ENCODE assay signal across 9 cellular contexts in genomic region chr16:19583665-19584300, GRCh38. TPM values are rescaled to one million over a fixed set of nuclear protein-coding genes. Genes with fewer than 3 reads are reported as not detected.
DNase-seq lines count a peak whose midpoint lies in the region; ATAC-seq and TF ChIP-seq lines count a peak whose summit lies in the region.
"Had no signal": no experiment of that assay in that cellular context is flagged by ENCODE, and none has a peak within 500 bp of the region (broad histone marks: within the 10 kb centered on the region; RNA-seq: fewer than 3 reads in every experiment).

No MANE protein-coding gene starts in this region.

- 58 to 64% methylated on average over 5 of the region's 5 CpGs for WGBS in lung, 2 donors

- H3K27ac Mint-ChIP-seq in Calu3 (ENCODE audit: unreplicated experiment) (no peak overlapping the region), type B pancreatic cell (no peak overlapping the region), immature natural killer cell (no peak overlapping the region)
- H3K27ac Mint-ChIP-seq: T-helper 1 cell treated with Interleukin-12 subunit alpha and Interleukin-12 subunit beta and Interleukin-4 antibody, amounts not matched to agents 30 μg/mL and 1 μg/mL, for 36 hours had no signal

- H3K4me1 Mint-ChIP-seq in Calu3 (ENCODE audit: low read depth, unreplicated experiment), result peaks cover 8% of the 10 kb centered on the region
- no peaks in the 10 kb centered on the region for H3K4me1 Mint-ChIP-seq in type B pancreatic cell (ENCODE audit: unreplicated experiment)
- H3K4me1 Mint-ChIP-seq in immature natural killer cell, result no peaks in the 10 kb centered on the region

- peak; percentile 61 for DNase-seq in Calu3
- DNase-seq in HEK293T (ENCODE audit: extremely low spot score), result peak; percentile 41
- no peak for DNase-seq in Panc1 (ENCODE audit: low read depth, low spot score)
- peak in 6 of 61 donors; percentile 6 to 31 (median 11) for DNase-seq in caudate nucleus (lab: John Stamatoyannopoulos, UW)
- no peak for DNase-seq in lung (ENCODE audit: low spot score)
- DNase-seq in type B pancreatic cell (ENCODE audit: extremely low spot score, unreplicated experiment), result no peak
- DNase-seq in immature natural killer cell, result no peak

- intact Hi-C loops in Calu3 (cut with micrococcal nuclease; ENCODE audit: unreplicated experiment) (loop anchor here (2.0 to 5.0 kb wide), 3 partner anchors 25 to 804 kb away; no protein-coding TSS in a partner anchor), Panc1 (cut with micrococcal nuclease; ENCODE audit: unreplicated experiment) (no loop called here)

- H3K4me1 ChIP-seq in Panc1 (ENCODE audit: control insufficient read depth, insufficient read depth, low read length) (no peaks in the 10 kb centered on the region), lung (ENCODE audit: control insufficient read depth in 2 of 2, insufficient read depth in 2 of 2, low read length in 2 of 2) (no peaks in the 10 kb centered on the region)

- in situ Hi-C loops in Panc1 (cut with HindIII; ENCODE audit: low pct_unique_long_range_greater_than_20kb, low sequenced_read_pairs), result no loop called here

- H3K4me3 Mint-ChIP-seq in Calu3 (ENCODE audit: low read depth, unreplicated experiment) (no peak overlapping the region), type B pancreatic cell (no peak overlapping the region), immature natural killer cell (no peak overlapping the region)
- H3K4me3 Mint-ChIP-seq: T-helper 1 cell treated with Interleukin-12 subunit alpha and Interleukin-12 subunit beta and Interleukin-4 antibody, amounts not matched to agents 30 μg/mL and 1 μg/mL, for 36 hours had no signal

- H3K9me3 ChIP-seq in Panc1 (ENCODE audit: control insufficient read depth, insufficient read depth, low read depth, low read length) (no peaks in the 10 kb centered on the region), lung (ENCODE audit: control insufficient read depth in 2 of 2, insufficient read depth in 1 of 2, low read length in 1 of 2) (peaks cover 0 to 7% of the 10 kb centered on the region in 2 donors)

- H3K36me3 Mint-ChIP-seq in Calu3 (ENCODE audit: insufficient read depth, unreplicated experiment), result no peaks in the 10 kb centered on the region
- peaks cover 45% of the 10 kb centered on the region for H3K36me3 Mint-ChIP-seq in type B pancreatic cell
- peaks cover 38 to 53% (median 39%) of the 10 kb centered on the region in 3 donors for H3K36me3 Mint-ChIP-seq in immature natural killer cell

- peak; percentile 94 for ATAC-seq in Panc1
- ATAC-seq in lung (ENCODE audit: insufficient read depth, low FRiP score), result no peak
- no peak for ATAC-seq in GM19328 (IDR thresholded peaks at IDR 0.05; ENCODE audit: unreplicated experiment)

- H3K36me3 ChIP-seq in Panc1 (ENCODE audit: control insufficient read depth, insufficient read depth, low read length), result peaks cover 11% of the 10 kb centered on the region
- H3K36me3 ChIP-seq in lung (ENCODE audit: control insufficient read depth in 2 of 2, insufficient read depth in 2 of 2, low read length in 2 of 2), result peaks cover 15 to 24% of the 10 kb centered on the region in 2 donors

- no TSS peak for BruUV-seq in Calu3 (replicated peaks; lab: Mats Ljungman, UMichigan)
- no TSS peak for BruUV-seq in Panc1 (replicated peaks; lab: Mats Ljungman, UMichigan)

- TF ChIP-seq CTCF in Calu3 (IDR thresholded peaks at IDR 0.05; ENCODE audit: unreplicated experiment) (peak; percentile 91), Panc1 (IDR thresholded peaks at IDR 0.05) (peak; percentile 97), lung (IDR thresholded peaks at IDR 0.05; ENCODE audit: control extremely low read depth, extremely low read depth) (peak; percentile 27), type B pancreatic cell (conservative IDR thresholded peaks at IDR 0.05) (peak; percentile 90)

- CTCF ChIA-PET in Calu3 (lab: Charles Lee) (interaction anchor here (0.6 to 1.7 kb wide), 28 partner anchors 9 to 802 kb away, joined by 3 to 43 read pairs (median 4); partner anchors contain the start of genes GPRC5B and VPS35L), HEK293T (lab: Yijun Ruan, JAX) (interaction anchor here (0.6 to 1.6 kb wide), 16 partner anchors 9 to 490 kb away, joined by 3 to 13 read pairs (median 5); partner anchors contain the start of gene VPS35L), Panc1 (lab: Charles Lee) (interaction anchor here (0.5 to 1.4 kb wide), 16 partner anchors 9 to 303 kb away, joined by 3 to 9 read pairs (median 4); partner anchors contain the start of gene VPS35L)

- H3K4me3 ChIP-seq in Panc1 (ENCODE audit: low read depth in 2 of 2, low read length in 2 of 2) (no peak overlapping the region), lung (no peak overlapping the region)

- H3K9me3 Mint-ChIP-seq in Calu3 (ENCODE audit: low read depth, unreplicated experiment) (peaks cover 3% of the 10 kb centered on the region), type B pancreatic cell (no peaks in the 10 kb centered on the region), immature natural killer cell (no peaks in the 10 kb centered on the region)
- H3K9me3 Mint-ChIP-seq: T-helper 1 cell treated with Interleukin-12 subunit alpha and Interleukin-12 subunit beta and Interleukin-4 antibody, amounts not matched to agents 30 μg/mL and 1 μg/mL, for 36 hours had no signal

- H3K27ac ChIP-seq in Panc1 (ENCODE audit: low read length) (no peak overlapping the region), caudate nucleus (ENCODE audit: low read depth, low read length) (peak overlapping the region; percentile 2), lung (ENCODE audit: low read depth in 1 of 2, low read length in 1 of 2) (no peak overlapping the region)

- POLR2A ChIA-PET in HEK293T (lab: Yijun Ruan, JAX), result interaction anchor here (1.2 kb wide), 1 partner anchor 28 kb away, joined by 5 read pairs; the partner anchor contains the start of gene VPS35L
- POLR2A ChIA-PET in Panc1 (lab: Charles Lee), result interaction anchor here (1.0 kb wide), 1 partner anchor 12 kb away, joined by 3 read pairs; no protein-coding TSS in a partner anchor

- H3K27me3 Mint-ChIP-seq in Calu3 (ENCODE audit: unreplicated experiment) (no peaks in the 10 kb centered on the region), type B pancreatic cell (no peaks in the 10 kb centered on the region), immature natural killer cell (ENCODE audit: low read depth in 3 of 3) (peaks cover 0 to 1% (median 0%) of the 10 kb centered on the region in 3 donors)

- H3K27me3 ChIP-seq in Panc1 (ENCODE audit: control insufficient read depth, insufficient read depth, low read length), result no peaks in the 10 kb centered on the region
- H3K27me3 ChIP-seq in lung (ENCODE audit: control insufficient read depth, insufficient read depth), result no peaks in the 10 kb centered on the region

TF ChIP-seq in HEK293T, 16 proteins besides CTCF, POLR2A, EP300 and RAD21:
- TF ChIP-seq FOXM1 (IDR thresholded peaks at IDR 0.05; ENCODE audit: borderline replicate concordance), result no peak
- TF ChIP-seq L3MBTL2 (conservative IDR thresholded peaks at IDR 0.05), result no peak
- TF ChIP-seq BHLHE40 (IDR thresholded peaks at IDR 0.05; ENCODE audit: borderline replicate concordance), result no peak
- no peak for TF ChIP-seq ELF4 (IDR thresholded peaks at IDR 0.05)
- no peak for TF ChIP-seq HDGF (IDR thresholded peaks at IDR 0.05; ENCODE audit: borderline replicate concordance)
- no peak for TF ChIP-seq SP1 (IDR thresholded peaks at IDR 0.05)
- no peak for TF ChIP-seq FOXK2 (IDR thresholded peaks at IDR 0.05)
- no peak for TF ChIP-seq ARNT (IDR thresholded peaks at IDR 0.05)
- TF ChIP-seq TARDBP (IDR thresholded peaks at IDR 0.05), result no peak
- no peak for TF ChIP-seq SUZ12 (IDR thresholded peaks at IDR 0.05)
- TF ChIP-seq ZNF384 (IDR thresholded peaks at IDR 0.05), result no peak
- TF ChIP-seq CTBP1 (IDR thresholded peaks at IDR 0.05; ENCODE audit: borderline replicate concordance), result no peak
- no peak for TF ChIP-seq NFRKB (IDR thresholded peaks at IDR 0.05)
TF ChIP-seq in HEK293T: peak in this region for 0.

RNA-seq across cellular contexts. Expression of gene VPS35L, which starts 28.3 kb away (rescaled TPM):
- 14.2 and 25.4 TPM in 2 replicates for total RNA-seq in Calu3 (2022)
- 124 TPM for total RNA-seq in Panc1 (2021; ENCODE audit: unreplicated experiment)
- 64.3 TPM for polyA plus RNA-seq in Panc1 (2012; ENCODE audit: insufficient read length)
- 10 to 100 TPM; 60.1 to 65.4 TPM for total RNA-seq in lung
- polyA plus RNA-seq in lung, result 10 to 100 TPM; 27.4 to 34.0 TPM
- 59.1 and 62.0 TPM in 2 replicates for total RNA-seq in type B pancreatic cell (ENCODE audit: low replicate concordance)
- 10 to 100 TPM; 32.4 to 49.6 (median 46.6) TPM for polyA plus RNA-seq in immature natural killer cell

Comparison
In these comparisons a context has a peak if more than half of its experiments do, and no peak if none do; other contexts are left out.
1. DNase-seq: peak in Calu3 (single experiment) and HEK293T (single experiment); none in Panc1 (single experiment), lung (single experiment), type B pancreatic cell (single experiment) and immature natural killer cell (0 of 3).
2. CTCF ChIP-seq: peak in every context shown above with its lines; median percentile 97 in Panc1; 91 in Calu3; 90 in type B pancreatic cell; 27 in lung.